Comparison of ENCODE assay signal across 12 cellular contexts in genomic region chr1:212292250-212292924, GRCh38. TPM values are rescaled to one million over a fixed set of nuclear protein-coding genes. Genes with fewer than 3 reads are reported as not detected.
A peak's percentile ranks its signal among the peaks of the same experiment; 100 is the strongest.
DNase-seq lines count a peak whose midpoint lies in the region; ATAC-seq and TF ChIP-seq lines count a peak whose summit lies in the region.
"Had no signal": no experiment of that assay in that cellular context is flagged by ENCODE, and none has a peak within 500 bp of the region (broad histone marks: within the 10 kb centered on the region; RNA-seq: fewer than 3 reads in every experiment).

No MANE protein-coding gene starts in this region.

- H3K4me1 Mint-ChIP-seq in T-cell: peaks cover 86 to 87% (median 87%) of the 10 kb centered on the region in 3 donors

- H3K27ac Mint-ChIP-seq in T-cell: no peak overlapping the region
- H3K27ac Mint-ChIP-seq: activated CD4-positive, alpha-beta T cell treated with anti-CD3 and anti-CD28 coated beads, Interleukin-2, amount 10 ng/mL, durations not matched to agents 7 days and 5 days; progenitor cell of endocrine pancreas had no signal

- no peak for DNase-seq in right atrium auricular region (ENCODE audit: low spot score)
- no peak for DNase-seq in left ventricle myocardium superior
- no peak for DNase-seq in T-cell
- no peak for DNase-seq in left lung
- DNase-seq in GM13977 (ENCODE audit: low spot score): no peak
- DNase-seq: activated CD4-positive, alpha-beta T cell treated with anti-CD3 and anti-CD28 coated beads, Interleukin-2, amount 10 ng/mL, durations not matched to agents 7 days and 5 days; activated gamma-delta T cell; body of pancreas; T-helper 9 cell had no signal

- in situ Hi-C loops in GM13977 (cut with MboI; ENCODE audit: low pct_unique_long_range_greater_than_20kb, low sequenced_read_pairs, unreplicated experiment): no loop called here

- H3K36me3 ChIP-seq in right atrium auricular region (no peaks in the 10 kb centered on the region), left lung (no peaks in the 10 kb centered on the region)

- H3K27me3 ChIP-seq in right atrium auricular region (no peaks in the 10 kb centered on the region), left lung (no peaks in the 10 kb centered on the region)
- H3K27me3 ChIP-seq: body of pancreas had no signal

- no peaks in the 10 kb centered on the region for H3K27me3 Mint-ChIP-seq in T-cell
- H3K27me3 Mint-ChIP-seq: activated CD4-positive, alpha-beta T cell treated with anti-CD3 and anti-CD28 coated beads, Interleukin-2, amount 10 ng/mL, durations not matched to agents 7 days and 5 days; progenitor cell of endocrine pancreas had no signal

- H3K27ac ChIP-seq in right atrium auricular region: peak overlapping the region; percentile 7 to 10
- no peak overlapping the region for H3K27ac ChIP-seq in left lung
- H3K27ac ChIP-seq: body of pancreas had no signal

- H3K4me3 Mint-ChIP-seq in T-cell: peak overlapping the region; percentile 2 to 99 (median 39)
- H3K4me3 Mint-ChIP-seq: activated CD4-positive, alpha-beta T cell treated with anti-CD3 and anti-CD28 coated beads, Interleukin-2, amount 10 ng/mL, durations not matched to agents 7 days and 5 days had no signal

- no peak for ATAC-seq in left ventricle myocardium superior
- no peak for ATAC-seq in T-cell (replicated peaks in 1 of 4)
- peak; percentile 11 for ATAC-seq in left lung
- no peak for ATAC-seq in GM19324 (IDR thresholded peaks at IDR 0.05; ENCODE audit: low FRiP score, unreplicated experiment)
- ATAC-seq in HG02852 (IDR thresholded peaks at IDR 0.05; ENCODE audit: unreplicated experiment): no peak

- H3K9me3 ChIP-seq in right atrium auricular region: no peaks in the 10 kb centered on the region
- H3K9me3 ChIP-seq in left lung: no peaks in the 10 kb centered on the region
- H3K9me3 ChIP-seq: body of pancreas had no signal

- TF ChIP-seq CTCF in right atrium auricular region (IDR thresholded peaks at IDR 0.05) (no peak), left lung (IDR thresholded peaks at IDR 0.05) (no peak), GM13977 (IDR thresholded peaks at IDR 0.05; ENCODE audit: extremely low read depth, insufficient read depth, missing control alignments) (no peak)

- peaks cover 16% of the 10 kb centered on the region for H3K36me3 Mint-ChIP-seq in T-cell

- H3K4me3 ChIP-seq in right atrium auricular region (no peak overlapping the region), left lung (no peak overlapping the region)
- H3K4me3 ChIP-seq: body of pancreas had no signal

- H3K4me1 ChIP-seq in right atrium auricular region: peaks cover 3 to 61% of the 10 kb centered on the region in 2 donors
- H3K4me1 ChIP-seq in left lung: peaks cover 21 to 88% of the 10 kb centered on the region in 2 donors

- intact Hi-C loops in left ventricle myocardium superior (cut with micrococcal nuclease): loop anchor here (5.0 kb wide), 1 partner anchor 220 kb away; no protein-coding TSS in a partner anchor
- intact Hi-C loops in left lung (cut with DNase I): loop anchor here in 1 of 2 donors (5.0 kb wide), 1 partner anchor 220 kb away; no protein-coding TSS in a partner anchor

- no peaks in the 10 kb centered on the region for H3K9me3 Mint-ChIP-seq in T-cell
- H3K9me3 Mint-ChIP-seq: activated CD4-positive, alpha-beta T cell treated with anti-CD3 and anti-CD28 coated beads, Interleukin-2, amount 10 ng/mL, durations not matched to agents 7 days and 5 days had no signal

- POLR2A ChIA-PET in T-cell (lab: Charles Lee): interaction anchor here (0.5 to 0.6 kb wide), 2 partner anchors 24 to 56 kb away, joined by 3 read pairs; no protein-coding TSS in a partner anchor

- CTCF ChIA-PET in T-cell (lab: Charles Lee): interaction anchor here (0.5 to 6.7 kb wide), 15 partner anchors 9 to 615 kb away, joined by 3 to 68 read pairs (median 4); partner anchors contain the start of gene DTL (in 1 of the 2)

RNA-seq across cellular contexts. Expression of gene PPP2R5A, which starts 7.2 kb away (rescaled TPM):
- total RNA-seq in right atrium auricular region (10 to 100 TPM; 48.8 to 81.5 TPM), left ventricle myocardium superior (80.7 TPM), T-cell (10 to 100 TPM; 40.4 to 51.1 (median 46.7) TPM), left lung (10 to 100 TPM; 61.1 to 71.9 TPM)

Comparison
In these comparisons a context has a peak if more than half of its experiments do, and no peak if none do; other contexts are left out.
1. H3K27ac ChIP-seq: peak in right atrium auricular region (2 of 2); none in left lung (0 of 2).